Comparison of ENCODE assay signal across 9 cellular contexts in genomic region chr17:45225051-45225700, GRCh38. TPM values are rescaled to one million over a fixed set of nuclear protein-coding genes. Genes with fewer than 3 reads are reported as not detected.
DNase-seq lines count a peak whose midpoint lies in the region; ATAC-seq and TF ChIP-seq lines count a peak whose summit lies in the region.
"Had no signal": no experiment of that assay in that cellular context is flagged by ENCODE, and none has a peak within 500 bp of the region (broad histone marks: within the 10 kb centered on the region; RNA-seq: fewer than 3 reads in every experiment).

No MANE protein-coding gene starts in this region.

- no peak for TF ChIP-seq CTCF in GM12864 (IDR thresholded peaks at IDR 0.05; ENCODE audit: low read depth, low read length, missing control alignments)
- no peak for TF ChIP-seq CTCF in gastrocnemius medialis (IDR thresholded peaks at IDR 0.05 in 4 of 5, conservative IDR thresholded peaks at IDR 0.05 in 1 of 5)

- H3K9me3 ChIP-seq in SJCRH30 (replicated peaks), result no peaks in the 10 kb centered on the region
- no peaks in the 10 kb centered on the region for H3K9me3 ChIP-seq in gastrocnemius medialis

- intact Hi-C loops in gastrocnemius medialis (cut with DNase I; ENCODE audit: low total_unique reads), result no loop called here

- in situ Hi-C loops in gastrocnemius medialis (cut with MboI; ENCODE audit: low sequenced_read_pairs in 4 of 4), result loop anchor here in 1 of 4 donors (10.0 kb wide), 1 partner anchor 100 kb away; no protein-coding TSS in a partner anchor

- DNase-seq in GM12864 (ENCODE audit: low read depth) (no peak), SJCRH30 (peak; percentile 41 to 50), gastrocnemius medialis (no peak), NCI-H2081 treated with DMSO at 0.1 percent for 48 hours (lab: John Stamatoyannopoulos, UW) (no peak), cerebellar nuclear complex (lab: John Stamatoyannopoulos, UW) (no peak), RKO (ENCODE audit: low spot score) (no peak), ecto neural progenitor cell (ENCODE audit: low spot score) (no peak)

- TF ChIP-seq POLR2A in gastrocnemius medialis (IDR thresholded peaks at IDR 0.05), result no peak

- peaks cover 18% of the 10 kb centered on the region for H3K27me3 ChIP-seq in SJCRH30
- H3K27me3 ChIP-seq in gastrocnemius medialis, result peaks cover 0 to 4% (median 0%) of the 10 kb centered on the region in 3 donors

- H3K4me3 ChIP-seq in GM12864 (ENCODE audit: low read depth, low read length) (peak overlapping the region; percentile 84), SJCRH30 (no peak overlapping the region), gastrocnemius medialis (no peak overlapping the region)

- H3K27ac ChIP-seq in SJCRH30, result no peak overlapping the region
- peak overlapping the region; percentile 39 for H3K27ac ChIP-seq in cingulate gyrus (ENCODE audit: low read depth, low read length)
- H3K27ac ChIP-seq in gastrocnemius medialis, result peak overlapping the region; percentile 9 to 81 (median 46)

- H3K36me3 ChIP-seq in SJCRH30 (no peaks in the 10 kb centered on the region), gastrocnemius medialis (no peaks in the 10 kb centered on the region)

- no peak for ATAC-seq in gastrocnemius medialis

- H3K4me1 ChIP-seq in SJCRH30 (peaks cover 37% of the 10 kb centered on the region), gastrocnemius medialis (peaks cover 32 to 38% of the 10 kb centered on the region in 2 donors)

RNA-seq across cellular contexts. Expression of gene FMNL1, which starts 3.5 kb away (rescaled TPM):
- 0.91 and 1.1 TPM in 2 replicates for total RNA-seq in SJCRH30 (2014; rRNA removed; shearing (Covaris generic))
- total RNA-seq in gastrocnemius medialis, result 1 to 10 TPM in 3 of 4 donors, under 1 TPM in 1; 0.22 to 5.2 (median 3.0) TPM

RNA-seq across cellular contexts. Expression of gene SPATA32, which starts 36.7 kb away (rescaled TPM):
- total RNA-seq in SJCRH30 (2014; rRNA removed; shearing (Covaris generic)), result 0.08 TPM in 1 of 2 replicates, not detected in the other
- not detected for total RNA-seq in gastrocnemius medialis
- total RNA-seq: glomerular endothelial cell had no signal

Comparison
In these comparisons a context has a peak if more than half of its experiments do, and no peak if none do; other contexts are left out.
1. DNase-seq: peak in SJCRH30 (2 of 2); none in GM12864 (single experiment), gastrocnemius medialis (0 of 2), NCI-H2081 treated with DMSO at 0.1 percent for 48 hours (single experiment), cerebellar nuclear complex (0 of 2), RKO (single experiment) and ecto neural progenitor cell (single experiment).